ENCODE assay signal across 10 cellular contexts in the genomic region with DNA sequence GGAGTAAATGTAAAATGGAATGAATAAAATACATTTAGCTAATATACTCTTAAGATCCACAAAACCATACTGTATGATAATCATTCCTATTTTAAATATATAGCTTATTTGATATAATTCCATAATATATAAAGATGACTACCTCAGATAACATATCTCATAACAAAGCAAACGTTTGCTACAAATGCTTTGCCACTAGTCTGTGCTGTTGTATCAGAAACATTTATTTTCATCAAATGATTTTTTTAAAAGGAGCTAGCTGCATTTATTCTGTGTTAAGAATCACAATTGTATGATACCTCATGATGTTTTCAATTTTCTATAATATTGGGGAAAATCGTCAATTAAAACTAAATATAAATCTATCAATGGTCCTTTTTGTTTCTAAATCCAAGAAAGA.
DNase-seq lines count a peak whose midpoint lies in the region; ATAC-seq and TF ChIP-seq lines count a peak whose summit lies in the region.
"Had no signal": no experiment of that assay in that cellular context is flagged by ENCODE, and none has a peak within 500 bp of the region (broad histone marks: within the 10 kb centered on the region; RNA-seq: fewer than 3 reads in every experiment).

No MANE protein-coding gene starts in this region.

- H3K4me1 ChIP-seq in cardiac muscle cell (ENCODE audit: low read depth) = no peaks in the 10 kb centered on the region
- no peaks in the 10 kb centered on the region for H3K4me1 ChIP-seq in OCI-LY7 (ENCODE audit: insufficient read depth, low read length, poor library complexity, severe bottlenecking)

- ATAC-seq in left ventricle myocardium superior = no peak

- H3K4me2 ChIP-seq in OCI-LY7 (ENCODE audit: low read length) = no peak overlapping the region

- BruUV-seq in OCI-LY7 (replicated peaks; lab: Mats Ljungman, UMichigan) = no TSS peak

- TF ChIP-seq CTCF in cardiac muscle cell (IDR thresholded peaks at IDR 0.05; ENCODE audit: low read depth, low read length) (no peak), OCI-LY7 (conservative IDR thresholded peaks at IDR 0.05; ENCODE audit: low read length) (peak; percentile 63)

- H3K27me3 ChIP-seq in cardiac muscle cell = no peaks in the 10 kb centered on the region

- CTCF ChIA-PET in OCI-LY7 (lab: Charles Lee; ENCODE audit: unreplicated experiment) = no interaction called here

- H3K4me3 ChIP-seq in cardiac muscle cell = no peak overlapping the region
- H3K4me3 ChIP-seq in OCI-LY7 (ENCODE audit: low read depth, low read length, poor library complexity, severe bottlenecking) = no peak overlapping the region

- no peaks in the 10 kb centered on the region for H3K9me3 ChIP-seq in cardiac muscle cell (ENCODE audit: low read depth)
- H3K9me3 ChIP-seq in OCI-LY7 (ENCODE audit: low read length) = no peaks in the 10 kb centered on the region

- POLR2A ChIA-PET in OCI-LY7 (lab: Charles Lee) = interaction anchor here (0.7 to 1.0 kb wide), 2 partner anchors 20 to 65 kb away, joined by 3 read pairs; no protein-coding TSS in a partner anchor

- H3K36me3 ChIP-seq in cardiac muscle cell (no peaks in the 10 kb centered on the region), OCI-LY7 (ENCODE audit: insufficient read depth, low read length) (no peaks in the 10 kb centered on the region)

- no peak overlapping the region for H3K27ac ChIP-seq in cardiac muscle cell
- H3K27ac ChIP-seq in OCI-LY7 (ENCODE audit: low read depth, low read length, poor library complexity, severe bottlenecking) = no peak overlapping the region

- intact Hi-C loops in left ventricle myocardium superior (cut with micrococcal nuclease) = no loop called here
- intact Hi-C loops in OCI-LY7 (cut with micrococcal nuclease; ENCODE audit: unreplicated experiment) = no loop called here

- no peak overlapping the region for H2AFZ ChIP-seq in OCI-LY7 (ENCODE audit: low read length)

- no peaks in the 10 kb centered on the region for H3K79me2 ChIP-seq in OCI-LY7 (ENCODE audit: insufficient read depth, low read depth, low read length)

- H4K20me1 ChIP-seq in OCI-LY7 (ENCODE audit: insufficient read depth, low read length) = no peaks in the 10 kb centered on the region

- peak; percentile 0 to 25 for DNase-seq in cardiac muscle cell (ENCODE audit: low read depth in 1 of 2, low spot score in 1 of 2)
- no peak for DNase-seq in left ventricle myocardium superior
- DNase-seq in OCI-LY7 (ENCODE audit: low spot score) = peak; percentile 4
- DNase-seq in fibroblast of peridontal ligament (ENCODE audit: extremely low read depth) = peak; percentile 42
- DNase-seq in stromal cell of bone marrow (ENCODE audit: low read depth) = peak; percentile 9
- no peak for DNase-seq in C1 segment of cervical spinal cord (lab: John Stamatoyannopoulos, UW)
- no peak for DNase-seq in activated naive CD4-positive, alpha-beta T cell treated with anti-CD3 and anti-CD28 coated beads, Interleukin-2, amount 50 U/mL, for 16 hours
- DNase-seq in activated CD8-positive, alpha-beta memory T cell treated with anti-CD3 and anti-CD28 coated beads, Interleukin-2, amount 50 U/mL, for 4 hours = no peak
- DNase-seq: activated CD4-positive, alpha-beta T cell treated with anti-CD3 and anti-CD28 coated beads, Interleukin-2, amount 10 ng/mL, durations not matched to agents 7 days and 5 days; NCI-H2029 treated with DMSO at 0.1 percent for 48 hours had no signal

- no peaks in the 10 kb centered on the region for H3K9me2 ChIP-seq in OCI-LY7 (ENCODE audit: insufficient read depth, low read length)

Comparison
In these comparisons a context has a peak if more than half of its experiments do, and no peak if none do; other contexts are left out.
1. DNase-seq: peak in cardiac muscle cell (2 of 2), OCI-LY7 (single experiment), fibroblast of peridontal ligament (single experiment) and stromal cell of bone marrow (single experiment); none in left ventricle myocardium superior (single experiment), C1 segment of cervical spinal cord (0 of 14), activated naive CD4-positive, alpha-beta T cell treated with anti-CD3 and anti-CD28 coated beads, Interleukin-2, amount 50 U/mL, for 16 hours (single experiment) and activated CD8-positive, alpha-beta memory T cell treated with anti-CD3 and anti-CD28 coated beads, Interleukin-2, amount 50 U/mL, for 4 hours (single experiment).